In the genomic region with DNA sequence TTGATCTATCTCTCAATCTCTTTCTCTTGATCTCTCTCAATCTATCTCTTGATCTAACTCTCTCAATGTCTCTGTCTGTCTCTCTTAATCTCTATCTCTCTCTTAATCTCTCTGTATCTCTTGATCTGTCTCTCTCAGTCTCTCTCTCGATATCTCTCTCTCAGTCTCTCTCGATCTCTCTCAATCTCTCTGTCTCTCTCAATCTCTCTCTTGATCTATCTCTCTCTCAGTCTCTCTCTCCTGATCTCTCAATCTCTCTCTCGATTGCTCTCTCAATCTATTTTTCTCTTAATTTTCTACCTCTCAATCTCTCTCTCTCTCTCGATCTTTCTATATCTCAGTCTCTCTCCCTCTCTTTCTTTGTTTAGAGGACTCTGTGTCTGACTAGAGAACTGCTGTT, we compare ENCODE assay signal across 8 cellular contexts.
"Had no signal": no experiment of that assay in that cellular context is flagged by ENCODE, and none has a peak within 500 bp of the region (broad histone marks: within the 10 kb centered on the region; RNA-seq: fewer than 3 reads in every experiment).

No MANE protein-coding gene starts in this region.

- DNase-seq: GM23248, GOT3, H7, H9, HCEC 1CT, HFFc6 had no signal

- H3K27ac ChIP-seq: GM23248 had no signal

- H3K4me2 ChIP-seq: GM23338 had no signal

- H3K4me3 ChIP-seq: GM23248, GM23338, HAP-1 had no signal

- H3K36me3 ChIP-seq: HAP-1 had no signal

- H3K9ac ChIP-seq: GM23248 had no signal

- H3K9me3 ChIP-seq: HAP-1 had no signal

- H3K4me1 ChIP-seq: HAP-1 had no signal

- H2AFZ ChIP-seq: GM23248, GM23338 had no signal
